16 cellular contexts compared by ENCODE assay signal in the genomic region with DNA sequence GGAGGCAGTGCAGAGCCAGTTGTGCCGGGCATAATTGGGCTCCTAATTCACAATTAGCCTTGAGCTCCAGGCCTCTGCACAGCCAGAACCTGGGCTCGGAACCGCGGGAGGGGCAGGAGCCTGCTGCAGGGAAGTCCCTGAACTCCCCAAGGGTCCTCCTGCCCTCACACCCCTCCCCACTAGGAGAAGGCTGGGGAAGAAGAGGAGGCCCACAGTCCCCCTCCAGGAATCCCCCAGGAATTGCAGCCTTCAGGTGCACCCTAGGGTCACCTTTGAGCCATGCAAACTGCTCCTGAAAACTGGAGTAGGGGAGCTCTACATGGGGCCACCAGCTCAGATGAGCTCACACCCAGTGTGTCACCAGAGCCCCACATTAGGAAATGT.
"Had no signal": no experiment of that assay in that cellular context is flagged by ENCODE, and none has a peak within 500 bp of the region (broad histone marks: within the 10 kb centered on the region; RNA-seq: fewer than 3 reads in every experiment).

No MANE protein-coding gene starts in this region.

- H3K4me3 ChIP-seq: colonic mucosa, left lung, right atrium auricular region, suprapubic skin, transverse colon had no signal

- H3K27ac ChIP-seq: colonic mucosa, left lung, right atrium auricular region, suprapubic skin, transverse colon had no signal

- H3K27ac Mint-ChIP-seq: activated naive CD8-positive, alpha-beta T cell; progenitor cell of endocrine pancreas; T-helper 1 cell treated with Interleukin-12 subunit alpha and Interleukin-12 subunit beta and Interleukin-4 antibody, amounts not matched to agents 30 μg/mL and 1 μg/mL, for 36 hours had no signal

- H3K36me3 Mint-ChIP-seq: activated naive CD8-positive, alpha-beta T cell; brain had no signal

- H3K36me3 ChIP-seq: colonic mucosa, left lung, right atrium auricular region, suprapubic skin, transverse colon had no signal

- DNase-seq: activated CD4-positive, alpha-beta T cell treated with anti-CD3 and anti-CD28 coated beads for 1 hour; activated CD8-positive, alpha-beta memory T cell treated with anti-CD3 and anti-CD28 coated beads for 24 hours; central memory CD4-positive, alpha-beta T cell; colonic mucosa; foreskin melanocyte; glutamatergic neuron; left lung; stimulated activated CD4-positive, alpha-beta T cell treated with anti-CD3 and anti-CD28 coated beads, Interleukin-4, amount 100 ng/mL, for 1 hour; stimulated activated naive CD8-positive, alpha-beta T cell treated with anti-CD3 and anti-CD28 coated beads, Interleukin-15, amount 100 ng/mL, for 72 hours; transverse colon had no signal

- H3K9me3 ChIP-seq: colonic mucosa, left lung, right atrium auricular region, suprapubic skin, transverse colon had no signal

- H3K9me3 Mint-ChIP-seq: stimulated activated naive CD8-positive, alpha-beta T cell treated with anti-CD3 and anti-CD28 coated beads, Interleukin-15, amount 100 ng/mL, for 72 hours; T-helper 1 cell treated with Interleukin-12 subunit alpha and Interleukin-12 subunit beta and Interleukin-4 antibody, amounts not matched to agents 30 μg/mL and 1 μg/mL, for 36 hours had no signal

- H3K4me3 Mint-ChIP-seq: activated naive CD8-positive, alpha-beta T cell; stimulated activated naive CD8-positive, alpha-beta T cell treated with anti-CD3 and anti-CD28 coated beads, Interleukin-15, amount 100 ng/mL, for 72 hours; T-helper 1 cell treated with Interleukin-12 subunit alpha and Interleukin-12 subunit beta and Interleukin-4 antibody, amounts not matched to agents 30 μg/mL and 1 μg/mL, for 36 hours had no signal

- H3K27me3 ChIP-seq: colonic mucosa, right atrium auricular region, transverse colon had no signal

- H3K27me3 Mint-ChIP-seq: progenitor cell of endocrine pancreas had no signal

- H3K4me1 ChIP-seq: colonic mucosa, left lung had no signal

- ATAC-seq: stimulated activated naive CD8-positive, alpha-beta T cell treated with anti-CD3 and anti-CD28 coated beads, Interleukin-15, amount 100 ng/mL, for 72 hours had no signal
